ENCODE assay signal across 11 cellular contexts in the genomic region with DNA sequence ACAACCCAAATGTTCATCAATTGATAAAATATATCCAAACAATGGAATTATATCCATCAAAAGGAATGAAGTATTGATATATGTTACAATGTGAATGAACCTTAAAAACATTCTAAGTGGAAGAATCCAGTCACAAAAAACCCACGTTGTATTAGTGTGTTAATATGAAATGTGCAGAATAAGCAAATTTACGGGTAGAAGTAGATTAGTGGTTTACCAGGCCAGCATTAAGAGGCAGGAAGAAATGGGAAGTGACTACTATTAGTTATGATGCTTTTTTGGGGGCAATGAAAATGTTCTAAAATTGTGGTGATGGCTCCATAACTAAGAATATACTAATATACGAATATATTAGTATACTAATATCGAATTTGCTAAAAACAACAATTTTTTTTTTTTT.
DNase-seq lines count a peak whose midpoint lies in the region; ATAC-seq and TF ChIP-seq lines count a peak whose summit lies in the region.
"Had no signal": no experiment of that assay in that cellular context is flagged by ENCODE, and none has a peak within 500 bp of the region (broad histone marks: within the 10 kb centered on the region; RNA-seq: fewer than 3 reads in every experiment).

No MANE protein-coding gene starts in this region.

- no peak for ATAC-seq in stimulated activated memory B cell treated with anti-CD40 and anti-IgM and Interleukin-4, amounts not matched to agents 10 μg/mL and 1 μg/mL and 100 μg/mL, for 72 hours

- peak overlapping the region; percentile 87 for H3K4me3 Mint-ChIP-seq in activated naive CD4-positive, alpha-beta T cell treated with anti-CD3 and anti-CD28 coated beads, Interleukin-2, amount 50 U/mL, for 24 hours
- H3K4me3 Mint-ChIP-seq in stimulated activated memory B cell treated with anti-CD40 and anti-IgM and Interleukin-4, amounts not matched to agents 10 μg/mL and 1 μg/mL and 100 μg/mL, for 72 hours = peak overlapping the region; percentile 28

- H3K4me1 Mint-ChIP-seq in activated naive CD4-positive, alpha-beta T cell treated with anti-CD3 and anti-CD28 coated beads, Interleukin-2, amount 50 U/mL, for 24 hours = peaks cover 53% of the 10 kb centered on the region
- peaks cover 39% of the 10 kb centered on the region for H3K4me1 Mint-ChIP-seq in stimulated activated memory B cell treated with anti-CD40 and anti-IgM and Interleukin-4, amounts not matched to agents 10 μg/mL and 1 μg/mL and 100 μg/mL, for 72 hours

- H3K27ac Mint-ChIP-seq in activated naive CD4-positive, alpha-beta T cell treated with anti-CD3 and anti-CD28 coated beads, Interleukin-2, amount 50 U/mL, for 24 hours = no peak overlapping the region
- H3K27ac Mint-ChIP-seq in stimulated activated memory B cell treated with anti-CD40 and anti-IgM and Interleukin-4, amounts not matched to agents 10 μg/mL and 1 μg/mL and 100 μg/mL, for 72 hours = no peak overlapping the region

- no peaks in the 10 kb centered on the region for H3K27me3 Mint-ChIP-seq in activated naive CD4-positive, alpha-beta T cell treated with anti-CD3 and anti-CD28 coated beads, Interleukin-2, amount 50 U/mL, for 24 hours
- H3K27me3 Mint-ChIP-seq in stimulated activated memory B cell treated with anti-CD40 and anti-IgM and Interleukin-4, amounts not matched to agents 10 μg/mL and 1 μg/mL and 100 μg/mL, for 72 hours = no peaks in the 10 kb centered on the region

- TF ChIP-seq CTCF in WI38 (IDR thresholded peaks at IDR 0.05; ENCODE audit: low read depth, low read length) (no peak), foreskin fibroblast (IDR thresholded peaks at IDR 0.05; ENCODE audit: low read depth, low read length) (no peak)

- peaks cover 13% of the 10 kb centered on the region for H3K36me3 Mint-ChIP-seq in activated naive CD4-positive, alpha-beta T cell treated with anti-CD3 and anti-CD28 coated beads, Interleukin-2, amount 50 U/mL, for 24 hours
- peaks cover 8% of the 10 kb centered on the region for H3K36me3 Mint-ChIP-seq in stimulated activated memory B cell treated with anti-CD40 and anti-IgM and Interleukin-4, amounts not matched to agents 10 μg/mL and 1 μg/mL and 100 μg/mL, for 72 hours

- no peaks in the 10 kb centered on the region for H3K9me3 Mint-ChIP-seq in activated naive CD4-positive, alpha-beta T cell treated with anti-CD3 and anti-CD28 coated beads, Interleukin-2, amount 50 U/mL, for 24 hours
- H3K9me3 Mint-ChIP-seq in stimulated activated memory B cell treated with anti-CD40 and anti-IgM and Interleukin-4, amounts not matched to agents 10 μg/mL and 1 μg/mL and 100 μg/mL, for 72 hours = no peaks in the 10 kb centered on the region

- H3K4me3 ChIP-seq in WI38 (ENCODE audit: low read depth, low read length) (peak overlapping the region; percentile 67), foreskin fibroblast (ENCODE audit: low read depth in 1 of 2, low read length in 2 of 2) (peak overlapping the region; percentile 87 to 98)

- DNase-seq in activated naive CD4-positive, alpha-beta T cell treated with anti-CD3 and anti-CD28 coated beads, Interleukin-2, amount 50 U/mL, for 16 hours = no peak
- no peak for DNase-seq in foreskin fibroblast
- no peak for DNase-seq in cerebellar cortex (ENCODE audit: low spot score)
- DNase-seq in NK-92 treated with Interleukin-12 subunit alpha and Interleukin-12 subunit beta, amount 100 ng/mL, for 24 hours (lab: John Stamatoyannopoulos, UW) = no peak
- DNase-seq in NCI-H526 treated with DMSO at 0.1 percent for 48 hours (lab: John Stamatoyannopoulos, UW) = no peak
- DNase-seq: C1 segment of cervical spinal cord, foreskin melanocyte, MG63 had no signal
